18 cellular contexts compared by ENCODE assay signal in genomic region chr2:174053285-174053684, GRCh38.
A peak's percentile ranks its signal among the peaks of the same experiment; 100 is the strongest.
DNase-seq lines count a peak whose midpoint lies in the region; ATAC-seq, FAIRE-seq and TF ChIP-seq lines count a peak whose summit lies in the region.
"Had no signal": no experiment of that assay in that cellular context is flagged by ENCODE, and none has a peak within 500 bp of the region (broad histone marks: within the 10 kb centered on the region; RNA-seq: fewer than 3 reads in every experiment).

No MANE protein-coding gene starts in this region.

- no peak overlapping the region for H4K8ac ChIP-seq in mesendoderm (ENCODE audit: low read depth, low read length)

- TF ChIP-seq CTCF in HepG2 (CRISPR knock-in tag; IDR thresholded peaks at IDR 0.05) (no peak), right lobe of liver (IDR thresholded peaks at IDR 0.05) (no peak), endodermal cell (conservative IDR thresholded peaks at IDR 0.05) (no peak), vagina (IDR thresholded peaks at IDR 0.05) (no peak)

- POLR2A ChIA-PET in HepG2 (lab: Yijun Ruan, JAX), result no interaction called here

- peak overlapping the region; percentile 62 for H3K4ac ChIP-seq in mesendoderm (ENCODE audit: low read depth, low read length)

- peak; percentile 67 for FAIRE-seq in HepG2 (lab: Jason Lieb, UNC)

- H2BK15ac ChIP-seq in mesendoderm (replicated peaks; ENCODE audit: low read depth), result no peak overlapping the region

- BruUV-seq in HepG2 (replicated peaks; lab: Mats Ljungman, UMichigan), result no TSS peak

- TF ChIP-seq RAD21 in HepG2 (CRISPR knock-in tag; IDR thresholded peaks at IDR 0.05), result no peak

- CTCF ChIA-PET in HepG2 (lab: Yijun Ruan, JAX; ENCODE audit: low intra/inter-chr PET ratio, low total read pairs), result no interaction called here

- peak overlapping the region; percentile 81 for H2BK5ac ChIP-seq in mesendoderm (ENCODE audit: low read length)

- DNase-seq in HepG2 (ENCODE audit: low spot score) (no peak), right lobe of liver (no peak), endodermal cell (peak; percentile 71), mesendoderm (peak; percentile 87), vagina (ENCODE audit: extremely low spot score in 2 of 2) (no peak), DMS114 treated with DMSO at 0.1 percent for 48 hours (lab: John Stamatoyannopoulos, UW; ENCODE audit: unreplicated experiment) (no peak)
- DNase-seq: ACHN; CD4-positive, alpha-beta T cell; cortex of kidney; Kasumi-1; NCI-H1436; NCI-H2227 treated with DMSO at 0.1 percent for 48 hours; NK-92 treated with Interleukin-12 subunit alpha and Interleukin-12 subunit beta, amount 100 ng/mL, for 24 hours; stimulated activated CD4-positive, alpha-beta T cell treated with anti-CD3 and anti-CD28 coated beads, Interleukin-12 subunit alpha, Interleukin-12 subunit beta, amount 100 ng/mL, for 4 hours; T-helper 17 cell had no signal

- H2AK5ac ChIP-seq in mesendoderm (ENCODE audit: low read length), result no peak overlapping the region

- H3K56ac ChIP-seq in mesendoderm (ENCODE audit: low read length), result peak overlapping the region; percentile 75

- H3K36me3 ChIP-seq in HepG2 (replicated peaks in 1 of 2; ENCODE audit: control insufficient read depth in 1 of 2, insufficient read depth in 2 of 2, low read length in 2 of 2), result no peaks in the 10 kb centered on the region
- no peaks in the 10 kb centered on the region for H3K36me3 ChIP-seq in right lobe of liver
- H3K36me3 ChIP-seq in endodermal cell (ENCODE audit: control insufficient read depth, insufficient read depth, low read length), result no peaks in the 10 kb centered on the region
- no peaks in the 10 kb centered on the region for H3K36me3 ChIP-seq in mesendoderm (ENCODE audit: control insufficient read depth, insufficient read depth, low read length)
- no peaks in the 10 kb centered on the region for H3K36me3 ChIP-seq in vagina

- no peak for TF ChIP-seq POLR2A in HepG2 (IDR thresholded peaks at IDR 0.05; ENCODE audit: insufficient read depth in 1 of 2, low read depth in 2 of 2, low read length in 2 of 2)
- TF ChIP-seq POLR2A in right lobe of liver (IDR thresholded peaks at IDR 0.05), result no peak
- no peak for TF ChIP-seq POLR2A in vagina (IDR thresholded peaks at IDR 0.05)

- in situ Hi-C loops in HepG2 (cut with HindIII; ENCODE audit: extremely low pct_ligation_motif_present, low pct_unique_long_range_greater_than_20kb), result no loop called here

- no peaks in the 10 kb centered on the region for H3K79me2 ChIP-seq in HepG2 (ENCODE audit: insufficient read depth, low read length)
- no peaks in the 10 kb centered on the region for H3K79me2 ChIP-seq in mesendoderm (ENCODE audit: control insufficient read depth, insufficient read depth, low read length)

- H3K4me3 ChIP-seq in HepG2 (replicated peaks in 1 of 3; ENCODE audit: insufficient read depth in 1 of 3, low read depth in 2 of 3, low read length in 3 of 3) (peak overlapping the region; percentile 17 to 50 (median 47); a peak in 5 of 6 replicates), right lobe of liver (no peak overlapping the region), endodermal cell (ENCODE audit: low read length) (peak overlapping the region; percentile 64), mesendoderm (ENCODE audit: low read length) (no peak overlapping the region), vagina (no peak overlapping the region)

- peak overlapping the region; percentile 5; the same call in 1 of the 2 replicates for H3K9ac ChIP-seq in HepG2 (ENCODE audit: insufficient read depth, low read depth, low read length)
- H3K9ac ChIP-seq in endodermal cell (ENCODE audit: extremely low read depth, low read length, poor library complexity, severe bottlenecking), result peak overlapping the region; percentile 21
- peak overlapping the region; percentile 38 for H3K9ac ChIP-seq in mesendoderm (ENCODE audit: low read length)

- no peaks in the 10 kb centered on the region for H3K36me3 Mint-ChIP-seq in endodermal cell (ENCODE audit: low read depth)

- H2BK120ac ChIP-seq in mesendoderm (ENCODE audit: low read depth, low read length), result peak overlapping the region; percentile 5

- H3K27me3 ChIP-seq in HepG2 (ENCODE audit: control insufficient read depth in 1 of 2, insufficient read depth in 2 of 2, low read length in 2 of 2), result no peaks in the 10 kb centered on the region; a peak in 1 of 5 replicates
- no peaks in the 10 kb centered on the region for H3K27me3 ChIP-seq in right lobe of liver
- no peaks in the 10 kb centered on the region for H3K27me3 ChIP-seq in endodermal cell (ENCODE audit: control insufficient read depth, insufficient read depth, low read length, poor library complexity, severe bottlenecking)
- no peaks in the 10 kb centered on the region for H3K27me3 ChIP-seq in mesendoderm (ENCODE audit: insufficient read depth, low read length, poor library complexity)
- H3K27me3 ChIP-seq in vagina, result no peaks in the 10 kb centered on the region

- H2AFZ ChIP-seq in HepG2 (ENCODE audit: low read length), result peak overlapping the region; percentile 18

- H4K5ac ChIP-seq in mesendoderm (ENCODE audit: low read length), result no peak overlapping the region

- H3K9me3 ChIP-seq in HepG2 (ENCODE audit: low read length) (no peaks in the 10 kb centered on the region), right lobe of liver (no peaks in the 10 kb centered on the region), endodermal cell (ENCODE audit: control insufficient read depth, low read length) (peaks cover 11% of the 10 kb centered on the region), vagina (no peaks in the 10 kb centered on the region)

- H3K4me1 ChIP-seq in HepG2 (ENCODE audit: insufficient read depth, low read length) (peaks cover 38% of the 10 kb centered on the region), right lobe of liver (no peaks in the 10 kb centered on the region), endodermal cell (ENCODE audit: control insufficient read depth, insufficient read depth, low read length) (peaks cover 11% of the 10 kb centered on the region), mesendoderm (ENCODE audit: control insufficient read depth, low read depth, low read length) (peaks cover 20% of the 10 kb centered on the region), vagina (peaks cover 34% of the 10 kb centered on the region)

- intact Hi-C loops in HepG2 (cut with micrococcal nuclease; ENCODE audit: unreplicated experiment), result no loop called here
- intact Hi-C loops in right lobe of liver (cut with DNase I), result no loop called here
- intact Hi-C loops in vagina (cut with DNase I), result no loop called here

- peaks cover 6% of the 10 kb centered on the region for H3K9me3 Mint-ChIP-seq in endodermal cell

- H3K79me1 ChIP-seq in mesendoderm (ENCODE audit: low read length), result no peaks in the 10 kb centered on the region

- no peak for ATAC-seq in HepG2
- no peak for ATAC-seq in right lobe of liver
- no peak for ATAC-seq in GM18520 (IDR thresholded peaks at IDR 0.05; ENCODE audit: unreplicated experiment)
- ATAC-seq in HG02623 (IDR thresholded peaks at IDR 0.05; ENCODE audit: unreplicated experiment), result no peak
- ATAC-seq: stimulated activated memory B cell treated with anti-CD40 and anti-IgM and Interleukin-4, amounts not matched to agents 10 μg/mL and 1 μg/mL and 100 μg/mL, for 72 hours; T-helper 17 cell had no signal

- TF ChIP-seq EP300 in HepG2 (IDR thresholded peaks at IDR 0.05; ENCODE audit: low read depth in 2 of 2, low read length in 2 of 2) (no peak), HepG2 (CRISPR knock-in tag; IDR thresholded peaks at IDR 0.05; ENCODE audit: borderline replicate concordance) (no peak)

- WGBS in HepG2 (ENCODE audit: low lambda C conversion rate), result 33% methylated on average over 8 of the region's 8 CpGs
- WGBS in right lobe of liver (ENCODE audit: insufficient coverage, low coverage, low lambda C conversion rate, missing lambda C conversion rate), result 62% methylated on average over 6 of the region's 8 CpGs
- 33 to 75% methylated on average over 4 to 8 of the region's 8 CpGs for WGBS in endodermal cell (ENCODE audit: insufficient coverage in 1 of 2, insufficient read length in 1 of 2), 2 experiments
- no CpG with 5 or more reads among the region's 8 CpGs for WGBS in mesendoderm (ENCODE audit: extremely low coverage, insufficient coverage, low lambda C conversion rate)

- no peaks in the 10 kb centered on the region for H4K20me1 ChIP-seq in HepG2 (ENCODE audit: insufficient read depth, low read length)

- peaks cover 29% of the 10 kb centered on the region for H3K4me1 Mint-ChIP-seq in endodermal cell
- H3K4me1 Mint-ChIP-seq: stimulated activated memory B cell treated with anti-CD40 and anti-IgM and Interleukin-4, amounts not matched to agents 10 μg/mL and 1 μg/mL and 100 μg/mL, for 72 hours; T-helper 17 cell had no signal

- H3K27ac ChIP-seq in HepG2 (ENCODE audit: extremely low read length, insufficient read depth, low read length) (no peak overlapping the region), right lobe of liver (no peak overlapping the region), endodermal cell (ENCODE audit: low read depth, low read length) (peak overlapping the region; percentile 33), mesendoderm (ENCODE audit: low read depth, low read length) (peak overlapping the region; percentile 59), vagina (peak overlapping the region; percentile 60)

- peak overlapping the region; percentile 75 for H3K27ac Mint-ChIP-seq in endodermal cell
- H3K27ac Mint-ChIP-seq: CD4-positive, alpha-beta T cell; stimulated activated memory B cell treated with anti-CD40 and anti-IgM and Interleukin-4, amounts not matched to agents 10 μg/mL and 1 μg/mL and 100 μg/mL, for 72 hours; T-helper 17 cell had no signal

- H3K4me2 ChIP-seq in HepG2 (ENCODE audit: low read depth, low read length) (peak overlapping the region; percentile 70), mesendoderm (ENCODE audit: low read length) (peak overlapping the region; percentile 25)

- peak overlapping the region; percentile 54 for H3K18ac ChIP-seq in mesendoderm (ENCODE audit: low read length)

- H3K4me3 Mint-ChIP-seq in endodermal cell, result peak overlapping the region; percentile 3
- H3K4me3 Mint-ChIP-seq: CD4-positive, alpha-beta T cell; stimulated activated memory B cell treated with anti-CD40 and anti-IgM and Interleukin-4, amounts not matched to agents 10 μg/mL and 1 μg/mL and 100 μg/mL, for 72 hours; T-helper 17 cell had no signal

- no peaks in the 10 kb centered on the region for H3K27me3 Mint-ChIP-seq in endodermal cell (ENCODE audit: insufficient read depth)

- no peak overlapping the region for H3K23ac ChIP-seq in mesendoderm (ENCODE audit: low read length)

TF ChIP-seq in HepG2, 621 proteins besides CTCF, POLR2A, EP300 and RAD21 (continues in another document):
- no peak for TF ChIP-seq CSRNP1 (CRISPR knock-in tag; IDR thresholded peaks at IDR 0.05)

Comparison
In these comparisons a context has a peak if more than half of its experiments do, and no peak if none do; other contexts are left out.
1. H3K4me3 ChIP-seq: peak in HepG2 (3 of 3) and endodermal cell (single experiment); none in right lobe of liver (0 of 3), mesendoderm (single experiment) and vagina (0 of 2).
2. DNase-seq: peak in endodermal cell (single experiment) and mesendoderm (single experiment); none in HepG2 (single experiment), right lobe of liver (0 of 3), vagina (0 of 2) and DMS114 treated with DMSO at 0.1 percent for 48 hours (single experiment).
3. H3K27ac ChIP-seq: peak in endodermal cell (single experiment), mesendoderm (single experiment) and vagina (single experiment); none in HepG2 (single experiment) and right lobe of liver (0 of 3).
4. Peak in every context shown above with its lines, with median percentiles within 50 percentile points of each other: H3K9ac ChIP-seq.